In the genomic region with DNA sequence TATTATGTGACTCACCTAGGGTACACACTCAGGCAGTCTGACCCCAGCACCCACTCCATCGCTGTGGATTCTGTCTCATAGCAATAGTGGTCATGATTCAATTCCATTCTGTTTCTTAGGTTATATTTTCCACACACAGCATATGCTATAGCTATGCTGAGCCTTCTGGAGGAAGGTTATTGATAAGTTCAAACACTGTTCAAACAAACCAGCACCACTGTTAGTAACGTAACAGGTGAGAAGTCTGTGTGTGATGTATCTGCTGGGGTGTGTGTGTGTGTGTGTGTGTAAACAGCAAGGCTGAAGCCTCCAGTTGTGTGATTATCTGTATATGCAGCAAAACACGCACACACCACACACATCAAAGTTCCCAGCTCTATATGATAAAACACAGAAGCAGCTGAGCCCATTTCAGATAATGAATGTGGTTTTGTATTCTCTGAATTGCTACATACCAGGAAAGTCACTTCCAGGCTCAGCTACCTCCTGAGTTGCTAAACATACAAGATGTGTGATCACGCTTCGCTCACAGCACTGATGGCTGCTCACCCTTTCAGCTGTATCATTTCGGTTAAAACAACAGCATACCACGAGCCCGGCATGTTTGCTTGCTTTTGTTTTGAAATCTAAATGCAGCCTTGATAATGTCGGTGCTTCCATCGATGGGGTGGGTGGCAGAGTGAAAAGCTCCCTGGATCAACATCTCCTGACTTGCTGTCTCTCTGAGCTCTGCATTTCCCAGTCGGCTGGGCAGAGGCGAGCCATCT, we compare ENCODE assay signal across 1 cellular context.
A peak's percentile ranks its signal among the peaks of the same experiment; 100 is the strongest.
TF ChIP-seq lines count a peak whose summit lies in the region.

No MANE protein-coding gene starts in this region.

TF ChIP-seq in HepG2, 621 proteins besides CTCF, POLR2A, EP300 and RAD21 (continued from another document):
- TF ChIP-seq ZNF20 (CRISPR knock-in tag; IDR thresholded peaks at IDR 0.05) (no peak), FOXM1 (CRISPR knock-in tag; IDR thresholded peaks at IDR 0.05) (no peak), MAFK (conservative IDR thresholded peaks at IDR 0.05 in 1 of 2, IDR thresholded peaks at IDR 0.05 in 1 of 2; ENCODE audit: low read length in 2 of 2) (no peak), SP1 (IDR thresholded peaks at IDR 0.05) (no peak), SP1 (CRISPR knock-in tag; IDR thresholded peaks at IDR 0.05) (no peak), FOXA1 (IDR thresholded peaks at IDR 0.05) (no peak), FOXA1 (CRISPR knock-in tag; IDR thresholded peaks at IDR 0.05) (peak; percentile 54; the same call in 1 of the 2 replicates)
